Comparison of ENCODE assay signal across 10 cellular contexts in genomic region chr16:55021595-55022475, GRCh38.
A peak's percentile ranks its signal among the peaks of the same experiment; 100 is the strongest.
DNase-seq lines count a peak whose midpoint lies in the region; ATAC-seq and TF ChIP-seq lines count a peak whose summit lies in the region.
"Had no signal": no experiment of that assay in that cellular context is flagged by ENCODE, and none has a peak within 500 bp of the region (broad histone marks: within the 10 kb centered on the region; RNA-seq: fewer than 3 reads in every experiment).

No MANE protein-coding gene starts in this region.

- H3K4me3 ChIP-seq in gastroesophageal sphincter: no peak overlapping the region

- H3K27me3 ChIP-seq in gastroesophageal sphincter: peaks cover 25% of the 10 kb centered on the region

- ATAC-seq in HG03135 (IDR thresholded peaks at IDR 0.05; ENCODE audit: unreplicated experiment): no peak
- ATAC-seq in gastroesophageal sphincter: no peak

- TF ChIP-seq POLR2A in gastroesophageal sphincter (IDR thresholded peaks at IDR 0.05): no peak

- no peak for TF ChIP-seq CTCF in gastroesophageal sphincter (IDR thresholded peaks at IDR 0.05)

- H3K9me3 ChIP-seq in gastroesophageal sphincter: peaks cover 0 to 38% (median 0%) of the 10 kb centered on the region in 3 donors

- no peaks in the 10 kb centered on the region for H3K36me3 ChIP-seq in gastroesophageal sphincter

- DNase-seq in Caki2 (ENCODE audit: low read depth) (peak; percentile 77), HS-27A (ENCODE audit: low read depth) (peak; percentile 66), SK-MEL-5 (ENCODE audit: low read depth, low spot score) (peak; percentile 72), iPS DF 19.7 (ENCODE audit: low read depth, low spot score) (peak; percentile 20), NCI-H1092 (lab: John Stamatoyannopoulos, UW) (no peak), T-helper 1 cell (no peak)
- DNase-seq: MM.1S; stimulated activated CD8-positive, alpha-beta memory T cell treated with anti-CD3 and anti-CD28 coated beads, Interleukin-4, amount 100 ng/mL, for 48 hours had no signal

- in situ Hi-C loops in Caki2 (cut with HindIII; ENCODE audit: low pct_unique_long_range_greater_than_20kb, low sequenced_read_pairs): no loop called here
- in situ Hi-C loops in SK-MEL-5 (cut with HindIII; ENCODE audit: low pct_unique_long_range_greater_than_20kb, low sequenced_read_pairs): no loop called here

- no peak overlapping the region for H3K27ac ChIP-seq in gastroesophageal sphincter

- 37 to 59% methylated on average over 3 to 5 of the region's 11 CpGs for WGBS in gastroesophageal sphincter (ENCODE audit: low coverage in 1 of 2), 2 donors

- no peaks in the 10 kb centered on the region for H3K4me1 ChIP-seq in gastroesophageal sphincter

- TF ChIP-seq EP300 in gastroesophageal sphincter (IDR thresholded peaks at IDR 0.05): no peak

Comparison
In these comparisons a context has a peak if more than half of its experiments do, and no peak if none do; other contexts are left out.
1. DNase-seq: peak in Caki2 (single experiment), HS-27A (single experiment), SK-MEL-5 (single experiment) and iPS DF 19.7 (single experiment); none in NCI-H1092 (single experiment) and T-helper 1 cell (0 of 5).